In the genomic region with DNA sequence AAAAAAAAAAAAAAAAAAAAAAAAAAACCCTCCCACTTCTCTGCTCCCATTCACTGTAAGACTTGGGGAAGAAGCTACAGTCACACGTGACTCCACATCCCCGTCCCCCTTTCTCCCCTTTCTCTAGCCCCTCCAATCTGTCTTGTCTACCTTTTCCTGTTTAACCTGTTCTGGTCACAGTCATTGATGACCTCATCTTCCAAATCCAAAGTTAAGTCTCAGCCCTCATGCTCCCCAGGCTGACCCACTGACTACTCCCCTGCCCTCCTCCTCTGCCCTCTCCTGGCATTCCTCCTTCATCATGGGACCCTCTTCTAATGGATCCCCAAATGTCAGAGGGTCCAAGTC, we compare ENCODE assay signal across 1 cellular context.
TF ChIP-seq lines count a peak whose summit lies in the region.

No MANE protein-coding gene starts in this region.

TF ChIP-seq in H1, 55 proteins besides CTCF, POLR2A, EP300 and RAD21:
- no peak for TF ChIP-seq TAF1 (IDR thresholded peaks at IDR 0.05; ENCODE audit: low read depth, low read length)
- no peak for TF ChIP-seq TCF12 (IDR thresholded peaks at IDR 0.05; ENCODE audit: low read depth, low read length)
- TF ChIP-seq EZH2 (IDR thresholded peaks at IDR 0.05; ENCODE audit: low read depth, low read length, severe bottlenecking) = no peak
- TF ChIP-seq KDM4A (IDR thresholded peaks at IDR 0.05; ENCODE audit: low read depth, low read length, severe bottlenecking) = no peak
- TF ChIP-seq SP1 (IDR thresholded peaks at IDR 0.05; ENCODE audit: low read depth, low read length) = no peak
TF ChIP-seq in H1: peak in this region for 0.
